8 cellular contexts compared by ENCODE assay signal in the genomic region with DNA sequence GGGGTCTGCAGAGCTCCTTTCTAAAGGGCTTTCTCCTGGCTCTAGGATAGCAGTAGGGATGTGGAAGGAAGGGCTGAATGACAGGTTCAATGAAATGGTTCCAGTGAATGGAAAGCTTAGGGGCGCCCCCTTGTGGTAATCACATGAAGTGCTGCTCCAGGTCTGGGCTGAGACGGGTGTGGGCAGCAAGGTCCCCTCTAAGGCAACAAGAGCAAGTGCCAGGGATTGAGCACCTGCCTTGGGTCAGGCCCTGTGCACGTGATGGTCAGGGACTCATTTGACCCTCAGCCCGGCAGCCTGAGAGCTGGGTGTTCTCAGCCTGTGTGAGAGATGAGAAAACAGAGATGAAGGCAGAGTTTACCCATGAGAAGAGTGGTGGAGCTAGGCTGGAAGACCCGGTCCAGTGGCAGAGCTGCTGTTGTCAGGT. TPM values are rescaled to one million over a fixed set of nuclear protein-coding genes. Genes with fewer than 3 reads are reported as not detected.
DNase-seq lines count a peak whose midpoint lies in the region; ATAC-seq and TF ChIP-seq lines count a peak whose summit lies in the region.

No MANE protein-coding gene starts in this region.

- peak; percentile 97 for TF ChIP-seq CTCF in HFFc6 (IDR thresholded peaks at IDR 0.05)
- peak; percentile 90 for TF ChIP-seq CTCF in fibroblast of pulmonary artery (IDR thresholded peaks at IDR 0.05; ENCODE audit: low read length, missing control alignments)
- peak; percentile 90 for TF ChIP-seq CTCF in neural progenitor cell (IDR thresholded peaks at IDR 0.05)
- TF ChIP-seq CTCF in suprapubic skin (IDR thresholded peaks at IDR 0.05) = peak; percentile 71 to 96

- no peaks in the 10 kb centered on the region for H3K9me3 ChIP-seq in neural progenitor cell (ENCODE audit: low read depth)
- H3K9me3 ChIP-seq in suprapubic skin = no peaks in the 10 kb centered on the region

- H3K9ac ChIP-seq in neural progenitor cell = no peak overlapping the region

- peak in 10 of 14 donors; percentile 14 to 65 (median 23) for DNase-seq in C1 segment of cervical spinal cord (lab: John Stamatoyannopoulos, UW)
- DNase-seq in HFFc6 = peak; percentile 35
- peak; percentile 55 for DNase-seq in RPMI7951 (ENCODE audit: low read depth)
- peak; percentile 52 for DNase-seq in activated T-helper 1 cell treated with Interleukin-2 at 50 U/mL for 16 hours (ENCODE audit: low read depth)
- peak; percentile 56 for DNase-seq in fibroblast of pulmonary artery (ENCODE audit: low read depth)
- peak; percentile 70 for DNase-seq in neural progenitor cell (ENCODE audit: low spot score)
- peak; percentile 81 to 87 for DNase-seq in suprapubic skin (ENCODE audit: low spot score in 2 of 2)

- no peak for ATAC-seq in HG02610 (IDR thresholded peaks at IDR 0.05; ENCODE audit: unreplicated experiment)

- no peaks in the 10 kb centered on the region for H3K9me3 Mint-ChIP-seq in HFFc6
- H3K9me3 Mint-ChIP-seq in neural progenitor cell = peaks cover 4% of the 10 kb centered on the region

- no peaks in the 10 kb centered on the region for H3K79me2 ChIP-seq in neural progenitor cell (ENCODE audit: low read depth)

- peaks cover 50% of the 10 kb centered on the region for H3K4me1 Mint-ChIP-seq in HFFc6 (ENCODE audit: low read depth)
- H3K4me1 Mint-ChIP-seq in neural progenitor cell = peaks cover 12% of the 10 kb centered on the region

- no peak overlapping the region for H3K4me2 ChIP-seq in neural progenitor cell

- no peak for TF ChIP-seq POLR2A in suprapubic skin (IDR thresholded peaks at IDR 0.05)

- H3K27ac ChIP-seq in neural progenitor cell = no peak overlapping the region
- H3K27ac ChIP-seq in suprapubic skin = no peak overlapping the region

- no peak overlapping the region for H2AFZ ChIP-seq in neural progenitor cell (replicated peaks)

- no peaks in the 10 kb centered on the region for H3F3A ChIP-seq in neural progenitor cell (ENCODE audit: low read depth)

- H3K4me3 ChIP-seq in fibroblast of pulmonary artery (replicated peaks; ENCODE audit: low read depth, low read length) (no peak overlapping the region), neural progenitor cell (no peak overlapping the region), suprapubic skin (no peak overlapping the region)

- WGBS in suprapubic skin = 13% methylated on average over 5 of the region's 5 CpGs

- H4K20me1 ChIP-seq in neural progenitor cell (ENCODE audit: low read depth) = no peaks in the 10 kb centered on the region

- H3K27me3 Mint-ChIP-seq in HFFc6 (ENCODE audit: insufficient read depth) (peaks cover 4% of the 10 kb centered on the region), neural progenitor cell (ENCODE audit: insufficient read depth, low read depth) (peaks cover 10% of the 10 kb centered on the region)

- H3K36me3 Mint-ChIP-seq in HFFc6 (ENCODE audit: low read depth) (no peaks in the 10 kb centered on the region), neural progenitor cell (no peaks in the 10 kb centered on the region)

- H3K27me3 ChIP-seq in neural progenitor cell (no peaks in the 10 kb centered on the region), suprapubic skin (no peaks in the 10 kb centered on the region)

- H3K4me3 Mint-ChIP-seq in HFFc6 (no peak overlapping the region), neural progenitor cell (no peak overlapping the region)

- no peak for TF ChIP-seq EP300 in suprapubic skin (IDR thresholded peaks at IDR 0.05)

- H3K4me1 ChIP-seq in neural progenitor cell (no peaks in the 10 kb centered on the region), suprapubic skin (peaks cover 4% of the 10 kb centered on the region)

- H3K27ac Mint-ChIP-seq in HFFc6 (no peak overlapping the region), neural progenitor cell (no peak overlapping the region)

- H3K36me3 ChIP-seq in neural progenitor cell (no peaks in the 10 kb centered on the region), suprapubic skin (no peaks in the 10 kb centered on the region)

RNA-seq across cellular contexts. Expression of gene CX3CR1, which starts 12.1 kb away (rescaled TPM):
- not detected for total RNA-seq in HFFc6 (2021; fragmentation: NEBNext Ultra II Directional; extraction: Animal tissue kit (Norgen Biotek cat#: 25700))
- total RNA-seq in RPMI7951 (2014; rRNA removed; shearing (Covaris generic)) = under 0.01 TPM in 1 of 2 replicates, not detected in the other
- total RNA-seq in neural progenitor cell (ENCODE audit: low replicate concordance) (0.06 TPM in 1 of 2 replicates, not detected in the other), suprapubic skin (1 to 10 TPM in 2 of 4 donors, under 1 TPM in 2; 0.60 to 1.4 (median 1.1) TPM)

RNA-seq across cellular contexts. Expression of gene CCR8, which starts 37.6 kb away (rescaled TPM):
- total RNA-seq in HFFc6 (2021; fragmentation: NEBNext Ultra II Directional; extraction: Animal tissue kit (Norgen Biotek cat#: 25700)) = not detected
- total RNA-seq in RPMI7951 (2014; rRNA removed; shearing (Covaris generic)) = not detected in 2 replicates
- total RNA-seq in neural progenitor cell (ENCODE audit: low replicate concordance) (not detected in 2 replicates), suprapubic skin (not detected)

Comparison
In these comparisons a context has a peak if more than half of its experiments do, and no peak if none do; other contexts are left out.
1. DNase-seq: peak in every context shown above with its lines; median percentile 84 in suprapubic skin; 70 in neural progenitor cell; 56 in fibroblast of pulmonary artery; 55 in RPMI7951; 52 in activated T-helper 1 cell treated with Interleukin-2 at 50 U/mL for 16 hours; 35 in HFFc6; 23 in C1 segment of cervical spinal cord.